ENCODE assay signal across 25 cellular contexts in genomic region chr14:37428954-37429353, GRCh38.
"Had no signal": no experiment of that assay in that cellular context is flagged by ENCODE, and none has a peak within 500 bp of the region (broad histone marks: within the 10 kb centered on the region; RNA-seq: fewer than 3 reads in every experiment).

No MANE protein-coding gene starts in this region.

- H3K36me3 ChIP-seq: heart right ventricle, lower lobe of right lung, upper lobe of right lung had no signal

- H3K27me3 ChIP-seq: dorsolateral prefrontal cortex, gastroesophageal sphincter, heart right ventricle, stomach, upper lobe of right lung had no signal

- H3K4me1 ChIP-seq: gastroesophageal sphincter, heart right ventricle, lower lobe of right lung, stomach, upper lobe of right lung had no signal

- DNase-seq: activated CD4-positive, alpha-beta memory T cell treated with anti-CD3 and anti-CD28 coated beads, Interleukin-2, amount 10 ng/mL, durations not matched to agents 7 days and 5 days; activated CD4-positive, alpha-beta T cell treated with anti-CD3 and anti-CD28 coated beads for 48 hours; activated CD4-positive, CD25-positive, alpha-beta regulatory T cell; activated naive CD4-positive, alpha-beta T cell; activated naive CD8-positive, alpha-beta T cell treated with anti-CD3 and anti-CD28 coated beads, Interleukin-2, amount 10 ng/mL, durations not matched to agents 7 days and 5 days; activated T-cell treated with anti-CD3 and anti-CD28 coated beads, Interleukin-2, amount 50 U/mL, for 1 hour; amygdala; central memory CD4-positive, alpha-beta T cell; dorsolateral prefrontal cortex; endodermal cell; erythroblast; heart right ventricle; immature natural killer cell; lower lobe of right lung; nephron progenitor cell; nucleus accumbens; right cardiac atrium; stimulated activated CD4-positive, alpha-beta T cell treated with anti-CD3 and anti-CD28 coated beads, Interleukin-15, amount 100 ng/mL, for 24 hours; stimulated activated CD4-positive, alpha-beta T cell treated with anti-CD3 and anti-CD28 coated beads, Interleukin-2, amount 100 ng/mL, for 48 hours; stomach; T-cell; upper lobe of right lung had no signal

- H3K4me3 ChIP-seq: dorsolateral prefrontal cortex, gastroesophageal sphincter, heart right ventricle, lower lobe of right lung, stomach, upper lobe of right lung had no signal

- H3K27ac ChIP-seq: dorsolateral prefrontal cortex, gastroesophageal sphincter, heart right ventricle, lower lobe of right lung, stomach, upper lobe of right lung had no signal

- ATAC-seq: activated T-helper 17 cell treated with anti-CD3 and anti-CD28 coated beads, Interleukin-2, amount 50 U/mL, for 72 hours; gastroesophageal sphincter; heart right ventricle; lower lobe of right lung; right cardiac atrium; T-cell; upper lobe of right lung had no signal

- H3K9me3 ChIP-seq: gastroesophageal sphincter, lower lobe of right lung, stomach, upper lobe of right lung had no signal

- FAIRE-seq: colon had no signal
